Comparison of ENCODE assay signal across 18 cellular contexts in the genomic region with DNA sequence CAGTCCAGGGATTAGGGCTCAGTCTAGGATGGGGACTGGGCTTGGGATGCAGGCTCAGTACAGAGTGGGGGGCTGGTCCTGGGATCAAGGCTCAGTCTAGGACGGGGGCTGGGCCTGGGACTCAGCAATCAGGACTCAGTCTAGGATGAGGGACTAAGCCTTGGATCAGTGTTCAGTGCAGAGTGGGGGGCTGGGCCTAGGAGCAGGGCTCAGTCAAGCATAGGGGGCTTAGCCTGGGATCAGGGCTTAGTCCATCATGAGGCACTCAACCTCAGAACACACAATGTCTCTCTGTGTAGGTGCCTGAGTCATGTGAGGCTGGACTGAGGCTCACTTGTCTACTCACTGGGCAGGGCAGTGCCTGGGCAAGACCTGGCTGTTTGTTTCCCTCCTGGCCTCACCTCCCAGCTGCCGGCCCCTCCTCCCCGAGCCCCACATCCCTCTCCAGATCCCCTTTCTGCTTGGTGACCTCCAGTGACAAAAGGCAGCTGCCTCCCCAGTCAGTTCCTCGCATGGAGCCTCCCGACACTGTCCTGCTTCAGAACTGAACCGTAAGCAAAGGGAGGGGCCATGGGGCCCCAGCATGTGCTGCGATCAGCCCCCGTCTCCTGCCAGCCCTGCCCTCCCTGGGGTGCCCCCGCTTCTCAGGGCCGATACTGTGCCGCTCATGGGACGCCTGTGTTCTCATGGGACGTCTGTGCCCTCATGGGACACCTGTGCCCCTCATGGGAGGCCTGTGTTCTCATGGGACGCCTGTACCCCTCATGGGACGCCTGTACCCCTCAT. TPM values are rescaled to one million over a fixed set of nuclear protein-coding genes. Genes with fewer than 3 reads are reported as not detected.
DNase-seq lines count a peak whose midpoint lies in the region; ATAC-seq, FAIRE-seq and TF ChIP-seq lines count a peak whose summit lies in the region.
"Had no signal": no experiment of that assay in that cellular context is flagged by ENCODE, and none has a peak within 500 bp of the region (broad histone marks: within the 10 kb centered on the region; RNA-seq: fewer than 3 reads in every experiment).

No MANE protein-coding gene starts in this region.

- intact Hi-C loops in left lung (cut with DNase I), result no loop called here

- peak overlapping the region; percentile 46 for H3K27ac Mint-ChIP-seq in activated naive CD8-positive, alpha-beta T cell treated with anti-CD3 and anti-CD28 coated beads, Interleukin-2, amount 50 U/mL, for 24 hours
- no peak overlapping the region for H3K27ac Mint-ChIP-seq in activated naive CD8-positive, alpha-beta T cell treated with anti-CD3 and anti-CD28 coated beads for 36 hours
- no peak overlapping the region for H3K27ac Mint-ChIP-seq in endothelial cell (ENCODE audit: unreplicated experiment)
- H3K27ac Mint-ChIP-seq: GM23338 had no signal

- no peaks in the 10 kb centered on the region for H3K9me3 Mint-ChIP-seq in activated naive CD8-positive, alpha-beta T cell treated with anti-CD3 and anti-CD28 coated beads, Interleukin-2, amount 50 U/mL, for 24 hours
- no peaks in the 10 kb centered on the region for H3K9me3 Mint-ChIP-seq in activated naive CD8-positive, alpha-beta T cell treated with anti-CD3 and anti-CD28 coated beads for 36 hours
- H3K9me3 Mint-ChIP-seq in endothelial cell (ENCODE audit: unreplicated experiment), result no peaks in the 10 kb centered on the region

- H3K27me3 Mint-ChIP-seq in activated naive CD8-positive, alpha-beta T cell treated with anti-CD3 and anti-CD28 coated beads, Interleukin-2, amount 50 U/mL, for 24 hours, result no peaks in the 10 kb centered on the region
- no peaks in the 10 kb centered on the region for H3K27me3 Mint-ChIP-seq in activated naive CD8-positive, alpha-beta T cell treated with anti-CD3 and anti-CD28 coated beads for 36 hours
- H3K27me3 Mint-ChIP-seq in endothelial cell (ENCODE audit: unreplicated experiment), result peaks cover 3% of the 10 kb centered on the region

- no peaks in the 10 kb centered on the region for H3K36me3 Mint-ChIP-seq in activated naive CD8-positive, alpha-beta T cell treated with anti-CD3 and anti-CD28 coated beads, Interleukin-2, amount 50 U/mL, for 24 hours (ENCODE audit: low read depth)
- peaks cover 7% of the 10 kb centered on the region for H3K36me3 Mint-ChIP-seq in activated naive CD8-positive, alpha-beta T cell treated with anti-CD3 and anti-CD28 coated beads for 36 hours
- H3K36me3 Mint-ChIP-seq in endothelial cell (ENCODE audit: low read depth, unreplicated experiment), result no peaks in the 10 kb centered on the region

- peaks cover 22% of the 10 kb centered on the region for H3K4me1 Mint-ChIP-seq in activated naive CD8-positive, alpha-beta T cell treated with anti-CD3 and anti-CD28 coated beads, Interleukin-2, amount 50 U/mL, for 24 hours
- peaks cover 12% of the 10 kb centered on the region for H3K4me1 Mint-ChIP-seq in activated naive CD8-positive, alpha-beta T cell treated with anti-CD3 and anti-CD28 coated beads for 36 hours
- no peaks in the 10 kb centered on the region for H3K4me1 Mint-ChIP-seq in endothelial cell (ENCODE audit: unreplicated experiment)
- H3K4me1 Mint-ChIP-seq: GM23338 had no signal

- FAIRE-seq in urothelium cell line (lab: Jason Lieb, UNC), result no peak
- FAIRE-seq: endometrium had no signal

- H3K4me3 Mint-ChIP-seq in activated naive CD8-positive, alpha-beta T cell treated with anti-CD3 and anti-CD28 coated beads, Interleukin-2, amount 50 U/mL, for 24 hours, result no peak overlapping the region
- no peak overlapping the region for H3K4me3 Mint-ChIP-seq in activated naive CD8-positive, alpha-beta T cell treated with anti-CD3 and anti-CD28 coated beads for 36 hours
- H3K4me3 Mint-ChIP-seq in endothelial cell (ENCODE audit: unreplicated experiment), result no peak overlapping the region
- H3K4me3 Mint-ChIP-seq: GM23338 had no signal

- no peaks in the 10 kb centered on the region for H3K36me3 ChIP-seq in RWPE2 (ENCODE audit: low read depth)
- no peaks in the 10 kb centered on the region for H3K36me3 ChIP-seq in left lung
- H3K36me3 ChIP-seq: uterus had no signal

- H3K4me3 ChIP-seq in RWPE2 (ENCODE audit: severe bottlenecking) (no peak overlapping the region), left lung (no peak overlapping the region)
- H3K4me3 ChIP-seq: GM23338, uterus had no signal

- H3K27ac ChIP-seq in RWPE2 (ENCODE audit: poor library complexity, severe bottlenecking) (peak overlapping the region; percentile 10), left lung (no peak overlapping the region)
- H3K27ac ChIP-seq: uterus had no signal

- DNase-seq in activated naive CD8-positive, alpha-beta T cell treated with anti-CD3 and anti-CD28 coated beads, Interleukin-2, amount 50 U/mL, for 24 hours, result no peak
- no peak for DNase-seq in activated naive CD8-positive, alpha-beta T cell treated with anti-CD3 and anti-CD28 coated beads for 36 hours
- no peak for DNase-seq in RWPE2 (ENCODE audit: low spot score)
- DNase-seq in left lung, result no peak
- DNase-seq in urothelium cell line (ENCODE audit: low spot score), result peak; percentile 46
- no peak for DNase-seq in SW 1271 (lab: John Stamatoyannopoulos, UW)
- no peak for DNase-seq in endothelial cell (ENCODE audit: low spot score)
- no peak for DNase-seq in NCI-H146 (lab: John Stamatoyannopoulos, UW)
- DNase-seq: activated T-cell treated with anti-CD3 and anti-CD28 coated beads, Interleukin-2, amount 50 U/mL, for 48 hours; EL; head of caudate nucleus; NCI-H1417 treated with DMSO at 0.1 percent for 48 hours; NCI-H748 treated with DMSO at 0.1 percent for 48 hours; occipital lobe; uterus had no signal

- H3K9me3 ChIP-seq in RWPE2 (ENCODE audit: severe bottlenecking), result no peaks in the 10 kb centered on the region
- H3K9me3 ChIP-seq in left lung, result no peaks in the 10 kb centered on the region
- H3K9me3 ChIP-seq: uterus had no signal

- H3K27me3 ChIP-seq in RWPE2 (ENCODE audit: insufficient read depth, poor library complexity, severe bottlenecking) (no peaks in the 10 kb centered on the region), left lung (no peaks in the 10 kb centered on the region)
- H3K27me3 ChIP-seq: uterus had no signal

- peaks cover 21% of the 10 kb centered on the region for H3K4me1 ChIP-seq in RWPE2 (ENCODE audit: insufficient read depth, poor library complexity, severe bottlenecking)
- H3K4me1 ChIP-seq in left lung, result peaks cover 5 to 47% of the 10 kb centered on the region in 2 donors
- H3K4me1 ChIP-seq: uterus had no signal

- peak; percentile 36 for ATAC-seq in activated naive CD8-positive, alpha-beta T cell treated with anti-CD3 and anti-CD28 coated beads, Interleukin-2, amount 50 U/mL, for 24 hours
- ATAC-seq in RWPE2 (ENCODE audit: low read depth), result peak; percentile 65
- peak; percentile 57 for ATAC-seq in left lung
- ATAC-seq: GM23338 had no signal

- no peak for TF ChIP-seq CTCF in RWPE2 (IDR thresholded peaks at IDR 0.05; ENCODE audit: poor library complexity, severe bottlenecking)
- TF ChIP-seq CTCF in left lung (IDR thresholded peaks at IDR 0.05), result no peak
- no peak for TF ChIP-seq CTCF in endothelial cell (IDR thresholded peaks at IDR 0.05; ENCODE audit: unreplicated experiment)

RNA-seq across cellular contexts. Expression of a gene that starts 6.5 kb away (rescaled TPM):
- total RNA-seq in activated naive CD8-positive, alpha-beta T cell treated with anti-CD3 and anti-CD28 coated beads for 36 hours, result 10 to 100 TPM; 37.5 to 42.7 TPM
- 10 to 100 TPM in 1 of 2 donors, 1 to 10 TPM in 1; 9.3 to 20.8 TPM for total RNA-seq in left lung
- total RNA-seq in endothelial cell (ENCODE audit: unreplicated experiment), result not detected
- total RNA-seq: HT-29 had no signal

RNA-seq across cellular contexts. Expression of a gene that starts 13.6 kb away (rescaled TPM):
- 10 to 100 TPM; 86.5 to 91.3 TPM for total RNA-seq in activated naive CD8-positive, alpha-beta T cell treated with anti-CD3 and anti-CD28 coated beads for 36 hours
- 100 to 1,000 TPM in 1 of 2 donors, 10 to 100 TPM in 1; 67.7 to 121 TPM for total RNA-seq in left lung
- 63.0 TPM for total RNA-seq in endothelial cell (ENCODE audit: unreplicated experiment)

RNA-seq across cellular contexts. Expression of a gene that starts 36.3 kb away (rescaled TPM):
- total RNA-seq in activated naive CD8-positive, alpha-beta T cell treated with anti-CD3 and anti-CD28 coated beads for 36 hours, result 1 to 10 TPM; 7.5 to 7.8 TPM
- total RNA-seq in left lung, result 10 to 100 TPM; 17.6 to 35.9 TPM
- not detected for total RNA-seq in endothelial cell (ENCODE audit: unreplicated experiment)

RNA-seq across cellular contexts. Expression of a gene that starts 52.4 kb away (rescaled TPM):
- under 1 TPM; 0.16 to 0.29 TPM for total RNA-seq in activated naive CD8-positive, alpha-beta T cell treated with anti-CD3 and anti-CD28 coated beads for 36 hours
- total RNA-seq in left lung, result under 1 TPM in 1 of 2 donors, not detected in 1; 0.38 TPM
- 0.38 TPM for total RNA-seq in endothelial cell (ENCODE audit: unreplicated experiment)

Comparison
In these comparisons a context has a peak if more than half of its experiments do, and no peak if none do; other contexts are left out.
1. RNA of a gene that starts 6.5 kb away (total RNA-seq): 37.5 to 42.7 TPM in activated naive CD8-positive, alpha-beta T cell treated with anti-CD3 and anti-CD28 coated beads for 36 hours and 9.3 to 20.8 TPM in left lung; not detected in endothelial cell (single experiment); every median in the first group is over 10 times any median in the second.
2. Peak in every context shown above with its lines, with median percentiles within 50 percentile points of each other: ATAC-seq.